In the genomic region with DNA sequence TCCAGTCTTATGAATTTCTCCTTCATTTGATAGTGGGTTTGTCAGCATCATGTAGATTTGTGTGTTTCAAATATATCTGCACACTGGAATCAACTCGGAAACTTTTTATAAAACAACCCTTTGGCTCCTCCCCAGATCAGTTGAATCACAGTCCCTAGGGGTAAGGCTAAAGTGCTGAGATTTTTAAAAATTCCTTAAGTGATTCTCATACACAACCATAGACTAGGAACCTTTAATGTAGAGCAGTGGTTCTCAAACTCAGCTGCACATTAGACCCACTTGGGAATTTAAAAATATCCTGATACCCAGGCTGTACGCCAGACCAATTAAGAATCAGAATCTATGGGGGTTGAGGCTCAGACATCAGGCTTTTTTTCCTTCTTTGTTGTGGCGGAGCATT, we compare ENCODE assay signal across 19 cellular contexts. TPM values are rescaled to one million over a fixed set of nuclear protein-coding genes. Genes with fewer than 3 reads are reported as not detected.
A peak's percentile ranks its signal among the peaks of the same experiment; 100 is the strongest.
DNase-seq lines count a peak whose midpoint lies in the region; ATAC-seq lines count a peak whose summit lies in the region.
"Had no signal": no experiment of that assay in that cellular context is flagged by ENCODE, and none has a peak within 500 bp of the region (broad histone marks: within the 10 kb centered on the region; RNA-seq: fewer than 3 reads in every experiment).

No MANE protein-coding gene starts in this region.

- peaks cover 19% of the 10 kb centered on the region for H3K4me1 Mint-ChIP-seq in activated CD4-positive, alpha-beta T cell treated with anti-CD3 and anti-CD28 coated beads for 36 hours
- peaks cover 42% of the 10 kb centered on the region for H3K4me1 Mint-ChIP-seq in activated naive CD8-positive, alpha-beta T cell treated with anti-CD3 and anti-CD28 coated beads, Interleukin-2, amount 10 ng/mL, durations not matched to agents 7 days and 5 days
- H3K4me1 Mint-ChIP-seq in memory B cell: peaks cover 8% of the 10 kb centered on the region

- no peak for DNase-seq in activated CD4-positive, alpha-beta T cell treated with anti-CD3 and anti-CD28 coated beads for 36 hours
- no peak for DNase-seq in activated CD4-positive, alpha-beta T cell treated with anti-CD3 and anti-CD28 coated beads for 1 hour
- DNase-seq in EH (ENCODE audit: low read depth): peak; percentile 54
- no peak for DNase-seq in activated naive CD8-positive, alpha-beta T cell treated with anti-CD3 and anti-CD28 coated beads, Interleukin-2, amount 10 ng/mL, durations not matched to agents 7 days and 5 days
- DNase-seq in memory B cell (ENCODE audit: low spot score in 2 of 2): no peak
- no peak for DNase-seq in HUDEP-2 (lab: John Stamatoyannopoulos, UW; ENCODE audit: unreplicated experiment in 76 of 76)
- DNase-seq in AML-193 (lab: John Stamatoyannopoulos, UW): no peak
- DNase-seq: activated CD8-positive, alpha-beta memory T cell treated with anti-CD3 and anti-CD28 coated beads, Interleukin-2, amount 50 U/mL, for 4 hours; amniotic stem cell; GOT3; immature natural killer cell; KBM-7; naive thymus-derived CD8-positive, alpha-beta T cell; NCI-H1048; NCI-H2107; NCI-H82; stimulated activated naive B cell treated with anti-CD40 and anti-IgM and Interleukin-4, amounts not matched to agents 10 μg/mL and 1 μg/mL and 100 μg/mL, for 72 hours had no signal

- CTCF ChIA-PET in activated CD4-positive, alpha-beta T cell treated with anti-CD3 and anti-CD28 coated beads for 36 hours (lab: Charles Lee): no interaction called here

- POLR2A ChIA-PET in activated CD4-positive, alpha-beta T cell treated with anti-CD3 and anti-CD28 coated beads for 36 hours (lab: Charles Lee): no interaction called here
- POLR2A ChIA-PET in activated naive CD8-positive, alpha-beta T cell treated with anti-CD3 and anti-CD28 coated beads, Interleukin-2, amount 10 ng/mL, durations not matched to agents 7 days and 5 days (lab: Charles Lee): no interaction called here

- H3K27me3 Mint-ChIP-seq in activated CD4-positive, alpha-beta T cell treated with anti-CD3 and anti-CD28 coated beads for 36 hours: no peaks in the 10 kb centered on the region
- no peaks in the 10 kb centered on the region for H3K27me3 Mint-ChIP-seq in activated naive CD8-positive, alpha-beta T cell treated with anti-CD3 and anti-CD28 coated beads, Interleukin-2, amount 10 ng/mL, durations not matched to agents 7 days and 5 days
- no peaks in the 10 kb centered on the region for H3K27me3 Mint-ChIP-seq in memory B cell
- H3K27me3 Mint-ChIP-seq: progenitor cell of endocrine pancreas; stimulated activated naive B cell treated with anti-CD40 and anti-IgM and Interleukin-4, amounts not matched to agents 10 μg/mL and 1 μg/mL and 100 μg/mL, for 72 hours had no signal

- no peak for ATAC-seq in activated CD4-positive, alpha-beta T cell treated with anti-CD3 and anti-CD28 coated beads for 36 hours
- no peak for ATAC-seq in activated naive CD8-positive, alpha-beta T cell treated with anti-CD3 and anti-CD28 coated beads, Interleukin-2, amount 10 ng/mL, durations not matched to agents 7 days and 5 days (ENCODE audit: low read depth)
- ATAC-seq in memory B cell (ENCODE audit: low read depth): no peak
- ATAC-seq in GM19035 (IDR thresholded peaks at IDR 0.05; ENCODE audit: unreplicated experiment): no peak
- ATAC-seq: naive thymus-derived CD8-positive, alpha-beta T cell; stimulated activated naive B cell treated with anti-CD40 and anti-IgM and Interleukin-4, amounts not matched to agents 10 μg/mL and 1 μg/mL and 100 μg/mL, for 72 hours had no signal

- peaks cover 8% of the 10 kb centered on the region for H3K9me3 Mint-ChIP-seq in activated CD4-positive, alpha-beta T cell treated with anti-CD3 and anti-CD28 coated beads for 36 hours (ENCODE audit: low read depth)
- H3K9me3 Mint-ChIP-seq in activated naive CD8-positive, alpha-beta T cell treated with anti-CD3 and anti-CD28 coated beads, Interleukin-2, amount 10 ng/mL, durations not matched to agents 7 days and 5 days: peaks cover 6% of the 10 kb centered on the region
- H3K9me3 Mint-ChIP-seq in memory B cell: peaks cover 10% of the 10 kb centered on the region

- H3K36me3 Mint-ChIP-seq in activated CD4-positive, alpha-beta T cell treated with anti-CD3 and anti-CD28 coated beads for 36 hours (ENCODE audit: low read depth): peaks cover 3% of the 10 kb centered on the region
- H3K36me3 Mint-ChIP-seq in activated naive CD8-positive, alpha-beta T cell treated with anti-CD3 and anti-CD28 coated beads, Interleukin-2, amount 10 ng/mL, durations not matched to agents 7 days and 5 days: peaks cover 12% of the 10 kb centered on the region
- H3K36me3 Mint-ChIP-seq in memory B cell: peaks cover 11% of the 10 kb centered on the region

- intact Hi-C loops in activated CD4-positive, alpha-beta T cell treated with anti-CD3 and anti-CD28 coated beads for 36 hours (cut with DNase I, micrococcal nuclease): no loop called here

- H3K27ac Mint-ChIP-seq in activated CD4-positive, alpha-beta T cell treated with anti-CD3 and anti-CD28 coated beads for 36 hours: peak overlapping the region; percentile 45
- H3K27ac Mint-ChIP-seq in activated naive CD8-positive, alpha-beta T cell treated with anti-CD3 and anti-CD28 coated beads, Interleukin-2, amount 10 ng/mL, durations not matched to agents 7 days and 5 days: peak overlapping the region; percentile 90
- H3K27ac Mint-ChIP-seq in memory B cell: peak overlapping the region; percentile 22
- H3K27ac Mint-ChIP-seq: naive thymus-derived CD8-positive, alpha-beta T cell; progenitor cell of endocrine pancreas had no signal

- no peak overlapping the region for H3K4me3 Mint-ChIP-seq in activated CD4-positive, alpha-beta T cell treated with anti-CD3 and anti-CD28 coated beads for 36 hours
- H3K4me3 Mint-ChIP-seq in activated naive CD8-positive, alpha-beta T cell treated with anti-CD3 and anti-CD28 coated beads, Interleukin-2, amount 10 ng/mL, durations not matched to agents 7 days and 5 days: peak overlapping the region; percentile 70
- H3K4me3 Mint-ChIP-seq in memory B cell: no peak overlapping the region
- H3K4me3 Mint-ChIP-seq: immature natural killer cell; naive thymus-derived CD8-positive, alpha-beta T cell; stimulated activated naive B cell treated with anti-CD40 and anti-IgM and Interleukin-4, amounts not matched to agents 10 μg/mL and 1 μg/mL and 100 μg/mL, for 72 hours had no signal

RNA-seq across cellular contexts. Expression of a gene that starts 17.6 kb away (rescaled TPM):
- total RNA-seq in activated CD4-positive, alpha-beta T cell treated with anti-CD3 and anti-CD28 coated beads for 36 hours: 10 to 100 TPM; 19.4 to 19.5 TPM
- 10 to 100 TPM; 23.5 to 25.9 TPM for total RNA-seq in activated naive CD8-positive, alpha-beta T cell treated with anti-CD3 and anti-CD28 coated beads, Interleukin-2, amount 10 ng/mL, durations not matched to agents 7 days and 5 days

Comparison
In these comparisons a context has a peak if more than half of its experiments do, and no peak if none do; other contexts are left out.
1. H3K27ac Mint-ChIP-seq: peak in every context shown above with its lines; median percentile 90 in activated naive CD8-positive, alpha-beta T cell treated with anti-CD3 and anti-CD28 coated beads, Interleukin-2, amount 10 ng/mL, durations not matched to agents 7 days and 5 days; 45 in activated CD4-positive, alpha-beta T cell treated with anti-CD3 and anti-CD28 coated beads for 36 hours; 22 in memory B cell.